ENCODE assay signal across 8 cellular contexts in genomic region chr20:38472513-38473352, GRCh38. TPM values are rescaled to one million over a fixed set of nuclear protein-coding genes. Genes with fewer than 3 reads are reported as not detected.
A peak's percentile ranks its signal among the peaks of the same experiment; 100 is the strongest.
DNase-seq lines count a peak whose midpoint lies in the region; ATAC-seq lines count a peak whose summit lies in the region.

Gene RALGAPB (plus strand): TSS chr20:38472843. CDS start chr20:38488433, 15,590 bp downstream.

- ATAC-seq in GM19395 (IDR thresholded peaks at IDR 0.05; ENCODE audit: unreplicated experiment) = peak; percentile 93
- ATAC-seq in HG03565 (IDR thresholded peaks at IDR 0.05; ENCODE audit: unreplicated experiment) = peak; percentile 94
- ATAC-seq in left lobe of liver = peak; percentile 96

- peak within 1 kb of the TSS; percentile 84 for H3K4me3 Mint-ChIP-seq in dendritic cell treated with granulocyte-macrophage colony-stimulating factor and Interleukin-4, amounts not matched to agents 40 ng/mL and 50 ng/mL, for 4 days

- intact Hi-C loops in dendritic cell treated with granulocyte-macrophage colony-stimulating factor and Interleukin-4, amounts not matched to agents 40 ng/mL and 50 ng/mL, for 4 days (cut with micrococcal nuclease) = no loop called here

- H3K9me3 Mint-ChIP-seq in dendritic cell treated with granulocyte-macrophage colony-stimulating factor and Interleukin-4, amounts not matched to agents 40 ng/mL and 50 ng/mL, for 4 days = no peaks in the 10 kb centered on the region

- peaks cover 13% of the 10 kb centered on the region for H3K36me3 Mint-ChIP-seq in dendritic cell treated with granulocyte-macrophage colony-stimulating factor and Interleukin-4, amounts not matched to agents 40 ng/mL and 50 ng/mL, for 4 days (ENCODE audit: low read depth)

- peaks cover 11% of the 10 kb centered on the region for H3K27me3 Mint-ChIP-seq in dendritic cell treated with granulocyte-macrophage colony-stimulating factor and Interleukin-4, amounts not matched to agents 40 ng/mL and 50 ng/mL, for 4 days

- peaks cover 41% of the 10 kb centered on the region for H3K4me1 Mint-ChIP-seq in dendritic cell treated with granulocyte-macrophage colony-stimulating factor and Interleukin-4, amounts not matched to agents 40 ng/mL and 50 ng/mL, for 4 days (ENCODE audit: low read depth)

- peak within 1 kb of the TSS; percentile 82 for H3K27ac Mint-ChIP-seq in dendritic cell treated with granulocyte-macrophage colony-stimulating factor and Interleukin-4, amounts not matched to agents 40 ng/mL and 50 ng/mL, for 4 days

- DNase-seq in CD1c-positive myeloid dendritic cell (ENCODE audit: extremely low spot score) (peak; percentile 100), NCI-H748 treated with DMSO at 0.1 percent for 48 hours (lab: John Stamatoyannopoulos, UW) (peak; percentile 96), left lobe of liver (ENCODE audit: low spot score) (peak; percentile 100)
- peak; percentile 97 for DNase-seq in activated CD4-positive, alpha-beta T cell treated with anti-CD3 and anti-CD28 coated beads, Interleukin-2, amount 50 U/mL, for 24 hours (ENCODE audit: low read depth in 1 of 2, low spot score in 1 of 2)
- DNase-seq in stimulated activated CD4-positive, alpha-beta T cell treated with anti-CD3 and anti-CD28 coated beads, Interleukin-2, amount 100 ng/mL, for 4 hours (ENCODE audit: low read depth) = peak; percentile 97

RNA-seq across cellular contexts. Expression of gene RALGAPB, which starts in this region (rescaled TPM):
- total RNA-seq in left lobe of liver = 9.2 TPM

Comparison
In these comparisons a context has a peak if more than half of its experiments do, and no peak if none do; other contexts are left out.
1. Peak in every context shown above with its lines: DNase-seq and ATAC-seq.